In genomic region chr22:49049691-49050090, GRCh38 we compare ENCODE assay signal across 22 cellular contexts.
"Had no signal": no experiment of that assay in that cellular context is flagged by ENCODE, and none has a peak within 500 bp of the region (broad histone marks: within the 10 kb centered on the region; RNA-seq: fewer than 3 reads in every experiment).

No MANE protein-coding gene starts in this region.

- H3K36me3 ChIP-seq: SJCRH30 had no signal

- DNase-seq: KBM-7; NCI-H1092; NCI-H1105 treated with DMSO at 0.1 percent for 48 hours; NCI-H1417 treated with DMSO at 0.1 percent for 48 hours; NCI-H146; NCI-H1694 treated with DMSO at 0.1 percent for 48 hours; NCI-H1930; NCI-H2081; NCI-H2171; NCI-H226; NCI-H446; NCI-H510A; NCI-H524 treated with DMSO at 0.1 percent for 48 hours; NCI-H69; NCI-H774; NK-92 treated with Interleukin-12 subunit alpha and Interleukin-12 subunit beta, amount 100 ng/mL, for 24 hours; PC-3; SHP77; SJCRH30 had no signal

- H3K4me1 ChIP-seq: SJCRH30 had no signal

- H3K9me3 ChIP-seq: SJCRH30 had no signal

- H3K4me3 ChIP-seq: SJCRH30 had no signal

- H3K27ac ChIP-seq: RWPE1, SJCRH30 had no signal

- ATAC-seq: Panc1, PC-3, SK-N-SH treated with all-trans-retinoic acid at 6 μM for 48 hours had no signal
